ENCODE assay signal across 15 cellular contexts in the genomic region with DNA sequence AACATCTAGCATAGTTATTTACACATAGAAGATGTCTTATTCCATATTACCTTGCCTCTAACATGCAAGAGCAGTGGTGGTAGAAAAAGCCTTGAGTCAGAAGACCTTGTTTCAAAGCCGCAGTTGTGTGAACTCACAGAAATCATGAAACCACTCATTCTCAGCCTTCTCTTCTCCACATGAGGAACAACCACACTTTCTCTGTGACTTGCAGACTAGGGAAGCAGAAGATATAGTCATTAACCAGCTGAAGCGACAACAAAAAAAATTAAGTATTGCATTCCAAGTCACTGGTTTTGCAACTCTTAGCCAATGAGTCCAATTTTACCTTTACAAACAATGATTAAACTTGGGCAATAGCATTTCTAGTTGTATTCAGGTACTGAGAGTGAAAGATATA. TPM values are rescaled to one million over a fixed set of nuclear protein-coding genes. Genes with fewer than 3 reads are reported as not detected.
DNase-seq lines count a peak whose midpoint lies in the region; ATAC-seq, FAIRE-seq and TF ChIP-seq lines count a peak whose summit lies in the region.
"Had no signal": no experiment of that assay in that cellular context is flagged by ENCODE, and none has a peak within 500 bp of the region (broad histone marks: within the 10 kb centered on the region; RNA-seq: fewer than 3 reads in every experiment).

No MANE protein-coding gene starts in this region.

- H3K27me3 ChIP-seq in H7 (ENCODE audit: control insufficient read depth, insufficient read depth, low read length) = no peaks in the 10 kb centered on the region
- H3K27me3 ChIP-seq: BE2C had no signal

- peak; percentile 47 for DNase-seq in NOMO-1 treated with dmso at 0.1 percent for 144 hours (lab: John Stamatoyannopoulos, UW; ENCODE audit: unreplicated experiment)
- no peak for DNase-seq in epidermal melanocyte (ENCODE audit: insufficient read length, low spot score)
- no peak for DNase-seq in H7
- DNase-seq in D721Med (ENCODE audit: insufficient read length, low spot score) = no peak
- no peak for DNase-seq in mesenteric fat pad (ENCODE audit: low spot score)
- DNase-seq: activated CD4-positive, alpha-beta T cell treated with anti-CD3 and anti-CD28 coated beads, Interleukin-2, amount 50 U/mL, for 1 hour; activated naive CD8-positive, alpha-beta T cell treated with anti-CD3 and anti-CD28 coated beads, Interleukin-2, amount 50 U/mL, for 24 hours; BE2C; effector CD4-positive, alpha-beta T cell; naive B cell; NCI-H2081; Right ventricle myocardium superior had no signal

- H3K4me3 ChIP-seq in H7 (ENCODE audit: insufficient read depth, low read depth, low read length) = no peak overlapping the region

- peak; percentile 72 for ATAC-seq in GM18499 (IDR thresholded peaks at IDR 0.05; ENCODE audit: insufficient read depth, unreplicated experiment)
- peak; percentile 72 for ATAC-seq in GM21367 (IDR thresholded peaks at IDR 0.05; ENCODE audit: unreplicated experiment)
- ATAC-seq in HG03060 (IDR thresholded peaks at IDR 0.05; ENCODE audit: low read depth, unreplicated experiment) = peak; percentile 72
- ATAC-seq: activated naive CD8-positive, alpha-beta T cell treated with anti-CD3 and anti-CD28 coated beads, Interleukin-2, amount 50 U/mL, for 24 hours had no signal

- no peak for TF ChIP-seq CTCF in D721Med (IDR thresholded peaks at IDR 0.05; ENCODE audit: insufficient read depth, missing control alignments)

- no peaks in the 10 kb centered on the region for H3K36me3 ChIP-seq in H7 (replicated peaks; ENCODE audit: control insufficient read depth, insufficient read depth, low read length)
- H3K36me3 ChIP-seq: BE2C had no signal

- FAIRE-seq in D721Med (lab: Jason Lieb, UNC) = no peak

RNA-seq across cellular contexts. Expression of a gene that starts 19.0 kb away (rescaled TPM):
- total RNA-seq in H7 (2014; rRNA removed; shearing (Covaris generic)) = 15.1 and 16.8 TPM in 2 replicates
- total RNA-seq in mesenteric fat pad = 20.4 TPM
